19 cellular contexts compared by ENCODE assay signal in the genomic region with DNA sequence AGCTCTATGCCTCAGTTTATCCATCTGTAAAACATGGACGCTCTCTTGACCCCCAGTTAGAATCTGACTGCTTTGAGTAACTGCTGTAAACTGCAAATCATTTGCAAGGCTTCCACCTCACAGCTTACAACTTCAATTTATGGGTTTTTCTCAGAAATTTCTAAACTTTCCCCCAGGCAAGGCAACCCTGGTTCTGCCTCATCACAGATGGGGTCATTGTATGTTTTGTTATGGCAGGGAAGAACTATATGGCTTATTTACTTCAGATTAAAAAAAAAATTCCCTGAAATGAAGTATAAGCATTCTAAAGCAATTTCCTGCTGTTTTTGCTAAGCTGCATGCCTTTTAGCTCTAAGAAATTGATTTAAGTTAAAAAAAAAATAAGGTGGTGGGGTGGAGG. TPM values are rescaled to one million over a fixed set of nuclear protein-coding genes. Genes with fewer than 3 reads are reported as not detected.
DNase-seq lines count a peak whose midpoint lies in the region; ATAC-seq and TF ChIP-seq lines count a peak whose summit lies in the region.
"Had no signal": no experiment of that assay in that cellular context is flagged by ENCODE, and none has a peak within 500 bp of the region (broad histone marks: within the 10 kb centered on the region; RNA-seq: fewer than 3 reads in every experiment).

No MANE protein-coding gene starts in this region.

- H4K20me1 ChIP-seq in GM23338 (replicated peaks; ENCODE audit: insufficient read depth) (no peaks in the 10 kb centered on the region), Karpas-422 (ENCODE audit: insufficient read depth, low read depth, low read length) (no peaks in the 10 kb centered on the region)
- H4K20me1 ChIP-seq: BLaER1 had no signal

- no peak overlapping the region for H3K27ac Mint-ChIP-seq in GM23338
- no peak overlapping the region for H3K27ac Mint-ChIP-seq in CD8-positive, alpha-beta memory T cell
- H3K27ac Mint-ChIP-seq: CD14-positive monocyte; CD4-positive, alpha-beta memory T cell; CD4-positive, CD25-positive, alpha-beta regulatory T cell had no signal

- H2AFZ ChIP-seq in GM23338 (peak overlapping the region; percentile 32; the same call in 1 of the 2 replicates), Karpas-422 (ENCODE audit: low read length) (no peak overlapping the region)

- H3K27me3 Mint-ChIP-seq in GM23338 (ENCODE audit: insufficient read depth, low read depth, poor library complexity): no peaks in the 10 kb centered on the region
- peaks cover 10 to 31% of the 10 kb centered on the region in 2 donors for H3K27me3 Mint-ChIP-seq in CD8-positive, alpha-beta memory T cell

- H3K9me2 ChIP-seq in GM23338 (ENCODE audit: insufficient read depth) (0 out of 2 replicates have a peak, but pooled peaks cover 3% of the 10 kb centered on the region), Karpas-422 (replicated peaks; ENCODE audit: insufficient read depth, low read length) (0 out of 2 replicates have a peak, but pooled peaks cover 2% of the 10 kb centered on the region)

- H3K79me2 ChIP-seq in GM23338 (replicated peaks; ENCODE audit: insufficient read depth) (no peaks in the 10 kb centered on the region), Karpas-422 (ENCODE audit: low read length) (no peaks in the 10 kb centered on the region)

- H3K9me3 Mint-ChIP-seq in GM23338: no peaks in the 10 kb centered on the region; the same call in 2 of the 3 replicates
- H3K9me3 Mint-ChIP-seq in CD8-positive, alpha-beta memory T cell: peaks cover 0 to 2% (median 0%) of the 10 kb centered on the region in 5 donors

- peaks cover 13% of the 10 kb centered on the region for H3K4me1 Mint-ChIP-seq in GM23338
- no peaks in the 10 kb centered on the region for H3K4me1 Mint-ChIP-seq in CD8-positive, alpha-beta memory T cell
- H3K4me1 Mint-ChIP-seq: CD4-positive, alpha-beta memory T cell; CD4-positive, CD25-positive, alpha-beta regulatory T cell had no signal

- H3K4me3 Mint-ChIP-seq in GM23338: no peak overlapping the region
- H3K4me3 Mint-ChIP-seq in CD8-positive, alpha-beta memory T cell: no peak overlapping the region
- H3K4me3 Mint-ChIP-seq: CD14-positive monocyte; CD4-positive, alpha-beta memory T cell; CD4-positive, CD25-positive, alpha-beta regulatory T cell had no signal

- H3K36me3 ChIP-seq in GM23338 (ENCODE audit: insufficient read depth) (no peaks in the 10 kb centered on the region), Karpas-422 (ENCODE audit: insufficient read depth, low read length) (no peaks in the 10 kb centered on the region)
- H3K36me3 ChIP-seq in CD8-positive, alpha-beta memory T cell (ENCODE audit: insufficient read depth, low read length): no peaks in the 10 kb centered on the region
- H3K36me3 ChIP-seq: BE2C, BLaER1 had no signal

- no peaks in the 10 kb centered on the region for H3K36me3 Mint-ChIP-seq in GM23338 (ENCODE audit: low read depth)
- no peaks in the 10 kb centered on the region for H3K36me3 Mint-ChIP-seq in CD8-positive, alpha-beta memory T cell
- H3K36me3 Mint-ChIP-seq: CD14-positive monocyte; CD4-positive, alpha-beta memory T cell; CD4-positive, CD25-positive, alpha-beta regulatory T cell had no signal

- no peak for DNase-seq in GM23338 (ENCODE audit: low spot score)
- peak; percentile 57 for DNase-seq in epidermal melanocyte (ENCODE audit: insufficient read length, low spot score)
- DNase-seq in left kidney (ENCODE audit: low read depth, low spot score): peak; percentile 16
- DNase-seq in CD8-positive, alpha-beta memory T cell: no peak
- DNase-seq in Karpas-422: no peak
- DNase-seq: BE2C; C1 segment of cervical spinal cord; Caco-2; Calu3; CD4-positive, alpha-beta memory T cell; CD4-positive, CD25-positive, alpha-beta regulatory T cell; DMS79 treated with DMSO at 0.1 percent for 48 hours; GF-D8 had no signal

- TF ChIP-seq CTCF in GM23338 (conservative IDR thresholded peaks at IDR 0.05; ENCODE audit: low read depth in 2 of 2): no peak

- peaks cover 8% of the 10 kb centered on the region; the same call in 1 of the 2 replicates for H3K4me1 ChIP-seq in GM23338 (ENCODE audit: insufficient read depth)
- no peaks in the 10 kb centered on the region for H3K4me1 ChIP-seq in CD8-positive, alpha-beta memory T cell (ENCODE audit: insufficient read depth, low read length)
- no peaks in the 10 kb centered on the region for H3K4me1 ChIP-seq in Karpas-422 (ENCODE audit: low read length)
- H3K4me1 ChIP-seq: A549, BE2C, BLaER1, Caco-2 had no signal

- ATAC-seq in GM23338: no peak
- ATAC-seq: A549 had no signal

- H3K27me3 ChIP-seq in GM23338 (ENCODE audit: insufficient read depth): no peaks in the 10 kb centered on the region
- H3K27me3 ChIP-seq in CD8-positive, alpha-beta memory T cell (ENCODE audit: insufficient read depth, low read length, poor library complexity, severe bottlenecking): no peaks in the 10 kb centered on the region
- no peaks in the 10 kb centered on the region for H3K27me3 ChIP-seq in Karpas-422 (ENCODE audit: low read length)
- H3K27me3 ChIP-seq: BE2C, BLaER1 had no signal

- H3K9ac ChIP-seq in Karpas-422 (ENCODE audit: low read length): no peak overlapping the region
- H3K9ac ChIP-seq: BLaER1 had no signal

- H3K27ac ChIP-seq in GM23338 (ENCODE audit: low read depth): no peak overlapping the region
- no peak overlapping the region for H3K27ac ChIP-seq in CD8-positive, alpha-beta memory T cell (ENCODE audit: low read depth, low read length)
- no peak overlapping the region for H3K27ac ChIP-seq in Karpas-422 (ENCODE audit: low read length)
- H3K27ac ChIP-seq: 22Rv1, A549, BLaER1 had no signal

- H3K9me3 ChIP-seq in CD8-positive, alpha-beta memory T cell (ENCODE audit: low read length): no peaks in the 10 kb centered on the region
- no peaks in the 10 kb centered on the region for H3K9me3 ChIP-seq in Karpas-422 (ENCODE audit: low read length)
- H3K9me3 ChIP-seq: A549, BE2C, Caco-2 had no signal

- H3K4me2 ChIP-seq in GM23338: no peak overlapping the region
- no peak overlapping the region for H3K4me2 ChIP-seq in Karpas-422 (ENCODE audit: low read depth, low read length, poor library complexity, severe bottlenecking)
- H3K4me2 ChIP-seq: A549, BLaER1 had no signal

- POLR2A ChIA-PET in CD8-positive, alpha-beta memory T cell (lab: Charles Lee): no interaction called here

- CTCF ChIA-PET in CD8-positive, alpha-beta memory T cell (lab: Charles Lee): interaction anchor here (1.5 kb wide), 1 partner anchor 20 kb away, joined by 3 read pairs; no protein-coding TSS in a partner anchor

- H3F3A ChIP-seq in GM23338 (replicated peaks; ENCODE audit: low read depth): no peaks in the 10 kb centered on the region

- H3K4me3 ChIP-seq in GM23338: no peak overlapping the region
- H3K4me3 ChIP-seq in CD8-positive, alpha-beta memory T cell (ENCODE audit: low read length): no peak overlapping the region
- no peak overlapping the region for H3K4me3 ChIP-seq in Karpas-422 (ENCODE audit: low read length)
- H3K4me3 ChIP-seq: A549, BLaER1 had no signal

TF ChIP-seq in GM23338, 12 proteins besides CTCF, POLR2A, EP300 and RAD21:
- TF ChIP-seq POLR2AphosphoS5 (IDR thresholded peaks at IDR 0.05; ENCODE audit: low read depth) (no peak), ZNF331 (CRISPR knock-in tag; IDR thresholded peaks at IDR 0.05; ENCODE audit: low read depth) (no peak), NANOG (IDR thresholded peaks at IDR 0.05; ENCODE audit: borderline replicate concordance) (no peak), CREB1 (CRISPR knock-in tag; IDR thresholded peaks at IDR 0.05; ENCODE audit: low read depth) (no peak)

RNA-seq across cellular contexts. Expression of gene TMEM215, which starts 60.0 kb away (rescaled TPM):
- 1.2 and 1.3 TPM in 2 replicates for total RNA-seq in GM23338 (2014; rRNA removed; shearing (Covaris generic))
- 0.71 and 0.79 TPM in 2 replicates for polyA plus RNA-seq in GM23338 (2016; fragmentation: Nextera tagmentation; extraction: Ambion mirVana)
- not detected for total RNA-seq in CD8-positive, alpha-beta memory T cell
- polyA plus RNA-seq in CD8-positive, alpha-beta memory T cell: not detected
- total RNA-seq in Karpas-422 (2014; rRNA removed; shearing (Covaris generic); ENCODE audit: low replicate concordance): not detected in 2 replicates
- total RNA-seq: A172; Caco-2; Calu3; CD4-positive, alpha-beta memory T cell; CD4-positive, CD25-positive, alpha-beta regulatory T cell had no signal
- polyA plus RNA-seq: AG04450; CD14-positive monocyte; CD4-positive, alpha-beta memory T cell; CD4-positive, CD25-positive, alpha-beta regulatory T cell had no signal

Comparison
In these comparisons a context has a peak if more than half of its experiments do, and no peak if none do; other contexts are left out.
1. DNase-seq: peak in epidermal melanocyte (single experiment) and left kidney (single experiment); none in GM23338 (single experiment), CD8-positive, alpha-beta memory T cell (0 of 5) and Karpas-422 (single experiment).